Comparison of ENCODE assay signal across 9 cellular contexts in genomic region chr3:13280856-13281656, GRCh38.
DNase-seq lines count a peak whose midpoint lies in the region; ATAC-seq and TF ChIP-seq lines count a peak whose summit lies in the region.
"Had no signal": no experiment of that assay in that cellular context is flagged by ENCODE, and none has a peak within 500 bp of the region (broad histone marks: within the 10 kb centered on the region; RNA-seq: fewer than 3 reads in every experiment).

No MANE protein-coding gene starts in this region.

- H3K36me3 ChIP-seq in WERI-Rb-1 (no peaks in the 10 kb centered on the region), smooth muscle cell (ENCODE audit: low read depth) (no peaks in the 10 kb centered on the region)

- H3K27ac ChIP-seq in WERI-Rb-1 (peak overlapping the region; percentile 94), right cardiac atrium (ENCODE audit: low read length) (peak overlapping the region; percentile 26), smooth muscle cell (ENCODE audit: low read depth) (peak overlapping the region; percentile 84)

- H3K4me2 ChIP-seq in smooth muscle cell, result peak overlapping the region; percentile 82

- intact Hi-C loops in right cardiac atrium (cut with DNase I), result loop anchor here in 1 of 4 donors (10.0 kb wide), 1 partner anchor 186 kb away; no protein-coding TSS in a partner anchor

- H3K9ac ChIP-seq in smooth muscle cell (ENCODE audit: low read depth), result peak overlapping the region; percentile 58

- H3K9me3 ChIP-seq in WERI-Rb-1 (ENCODE audit: severe bottlenecking) (peaks cover 5% of the 10 kb centered on the region), right cardiac atrium (ENCODE audit: control insufficient read depth, low read length) (no peaks in the 10 kb centered on the region), smooth muscle cell (replicated peaks; ENCODE audit: low read depth) (no peaks in the 10 kb centered on the region)

- peak; percentile 68 for DNase-seq in HuH-7 (ENCODE audit: low spot score)
- peak; percentile 63 for DNase-seq in WERI-Rb-1
- DNase-seq in right cardiac atrium, result peak; percentile 56 to 77 (median 61)
- DNase-seq in smooth muscle cell (lab: John Stamatoyannopoulos, UW; ENCODE audit: unreplicated experiment), result peak; percentile 73
- DNase-seq in stimulated activated CD4-positive, alpha-beta T cell treated with anti-CD3 and anti-CD28 coated beads, Interleukin-12 subunit alpha, Interleukin-12 subunit beta, amount 100 ng/mL, for 4 hours, result no peak
- no peak for DNase-seq in NCI-H524 treated with DMSO at 0.1 percent for 48 hours (lab: John Stamatoyannopoulos, UW)
- DNase-seq: NCI-H1417 treated with DMSO at 0.1 percent for 48 hours had no signal

- 42% methylated on average over 23 of the region's 23 CpGs for WGBS in right cardiac atrium
- 58% methylated on average over 20 of the region's 23 CpGs for WGBS in smooth muscle cell (ENCODE audit: low lambda C conversion rate)

- H3K27me3 ChIP-seq in WERI-Rb-1 (ENCODE audit: insufficient read depth, low read depth, severe bottlenecking) (no peaks in the 10 kb centered on the region), right cardiac atrium (ENCODE audit: control insufficient read depth, insufficient read depth) (no peaks in the 10 kb centered on the region), smooth muscle cell (ENCODE audit: low read depth) (peaks cover 3% of the 10 kb centered on the region)

- H3K4me3 ChIP-seq in WERI-Rb-1 (ENCODE audit: low read depth, low read length), result peak overlapping the region; percentile 71
- peak overlapping the region; percentile 90 for H3K4me3 ChIP-seq in right cardiac atrium (ENCODE audit: low read length)
- peak overlapping the region; percentile 44 for H3K4me3 ChIP-seq in smooth muscle cell

- H3K4me1 ChIP-seq in right cardiac atrium (ENCODE audit: control insufficient read depth, insufficient read depth, low read length) (no peaks in the 10 kb centered on the region), smooth muscle cell (ENCODE audit: low read depth) (peaks cover 11% of the 10 kb centered on the region)

- no peaks in the 10 kb centered on the region for H4K20me1 ChIP-seq in smooth muscle cell (ENCODE audit: low read depth)

- peaks cover 5% of the 10 kb centered on the region for H3F3A ChIP-seq in smooth muscle cell (ENCODE audit: low read depth)

- ATAC-seq in right cardiac atrium (peak; percentile 8 to 63), GM21390 (IDR thresholded peaks at IDR 0.05; ENCODE audit: unreplicated experiment) (no peak)
- ATAC-seq: left colon had no signal

- peak overlapping the region; percentile 6 for H2AFZ ChIP-seq in smooth muscle cell (ENCODE audit: low read depth)

- TF ChIP-seq CTCF in WERI-Rb-1 (IDR thresholded peaks at IDR 0.05; ENCODE audit: low read depth, low read length), result no peak
- no peak for TF ChIP-seq CTCF in smooth muscle cell (IDR thresholded peaks at IDR 0.05; ENCODE audit: borderline replicate concordance, insufficient read depth, poor library complexity, severe bottlenecking)

- no peaks in the 10 kb centered on the region for H3K79me2 ChIP-seq in smooth muscle cell (ENCODE audit: low read depth)

Comparison
In these comparisons a context has a peak if more than half of its experiments do, and no peak if none do; other contexts are left out.
1. DNase-seq: peak in HuH-7 (single experiment), WERI-Rb-1 (single experiment), right cardiac atrium (3 of 3) and smooth muscle cell (single experiment); none in stimulated activated CD4-positive, alpha-beta T cell treated with anti-CD3 and anti-CD28 coated beads, Interleukin-12 subunit alpha, Interleukin-12 subunit beta, amount 100 ng/mL, for 4 hours (single experiment) and NCI-H524 treated with DMSO at 0.1 percent for 48 hours (single experiment).
2. H3K27ac ChIP-seq: peak in every context shown above with its lines; median percentile 94 in WERI-Rb-1; 84 in smooth muscle cell; 26 in right cardiac atrium.
3. Peak in every context shown above with its lines, with median percentiles within 50 percentile points of each other: H3K4me3 ChIP-seq.